ENCODE assay signal across 20 cellular contexts in genomic region chr12:24480766-24481449, GRCh38.
"Had no signal": no experiment of that assay in that cellular context is flagged by ENCODE, and none has a peak within 500 bp of the region (broad histone marks: within the 10 kb centered on the region; RNA-seq: fewer than 3 reads in every experiment).

No MANE protein-coding gene starts in this region.

- DNase-seq: dermis blood vessel endothelial cell; effector memory CD4-positive, alpha-beta T cell; head of caudate nucleus; left ventricle myocardium superior; lower lobe of right lung; natural killer cell; occipital lobe; right lobe of liver; small intestine; stimulated activated CD4-positive, alpha-beta T cell treated with anti-CD3 and anti-CD28 coated beads, Interleukin-15, amount 100 ng/mL, for 24 hours; stimulated activated CD4-positive, alpha-beta T cell treated with anti-CD3 and anti-CD28 coated beads, Interleukin-2, amount 100 ng/mL, for 48 hours; stimulated activated naive B cell treated with anti-CD40 and anti-IgM and Interleukin-4, amounts not matched to agents 10 μg/mL and 1 μg/mL and 100 μg/mL, for 72 hours; upper lobe of left lung had no signal

- H3K27ac Mint-ChIP-seq: natural killer cell; progenitor cell of endocrine pancreas; stimulated activated naive B cell treated with anti-CD40 and anti-IgM and Interleukin-4, amounts not matched to agents 10 μg/mL and 1 μg/mL and 100 μg/mL, for 72 hours; stimulated activated naive CD8-positive, alpha-beta T cell treated with anti-CD3 and anti-CD28 coated beads, Interleukin-15, Interleukin-2, amounts not matched to agents 100 ng/mL and 50 ng/mL, for 24 hours had no signal

- H3K9me3 ChIP-seq: esophagus muscularis mucosa, lower lobe of right lung, right lobe of liver, thoracic aorta, tibial nerve, upper lobe of left lung had no signal

- H3K4me1 ChIP-seq: esophagus muscularis mucosa, lower lobe of right lung, parathyroid adenoma, upper lobe of left lung had no signal

- H3K27ac ChIP-seq: coronary artery, esophagus muscularis mucosa, lower lobe of right lung, parathyroid adenoma, right lobe of liver, thoracic aorta, tibial nerve, upper lobe of left lung had no signal

- H2AFZ ChIP-seq: parathyroid adenoma had no signal

- H3K9ac ChIP-seq: parathyroid adenoma had no signal

- H3K36me3 Mint-ChIP-seq: natural killer cell; stimulated activated naive B cell treated with anti-CD40 and anti-IgM and Interleukin-4, amounts not matched to agents 10 μg/mL and 1 μg/mL and 100 μg/mL, for 72 hours had no signal

- H3K9me3 Mint-ChIP-seq: stimulated activated naive B cell treated with anti-CD40 and anti-IgM and Interleukin-4, amounts not matched to agents 10 μg/mL and 1 μg/mL and 100 μg/mL, for 72 hours; stimulated activated naive CD8-positive, alpha-beta T cell treated with anti-CD3 and anti-CD28 coated beads, Interleukin-15, Interleukin-2, amounts not matched to agents 100 ng/mL and 50 ng/mL, for 24 hours had no signal

- ATAC-seq: left ventricle myocardium superior; lower lobe of right lung; natural killer cell; right lobe of liver; stimulated activated naive B cell treated with anti-CD40 and anti-IgM and Interleukin-4, amounts not matched to agents 10 μg/mL and 1 μg/mL and 100 μg/mL, for 72 hours had no signal

- H3K27me3 Mint-ChIP-seq: progenitor cell of endocrine pancreas; stimulated activated naive CD8-positive, alpha-beta T cell treated with anti-CD3 and anti-CD28 coated beads, Interleukin-15, Interleukin-2, amounts not matched to agents 100 ng/mL and 50 ng/mL, for 24 hours had no signal

- H3K36me3 ChIP-seq: esophagus muscularis mucosa, lower lobe of right lung, right lobe of liver, thoracic aorta, tibial nerve, upper lobe of left lung had no signal

- H3K4me3 Mint-ChIP-seq: natural killer cell; stimulated activated naive B cell treated with anti-CD40 and anti-IgM and Interleukin-4, amounts not matched to agents 10 μg/mL and 1 μg/mL and 100 μg/mL, for 72 hours; stimulated activated naive CD8-positive, alpha-beta T cell treated with anti-CD3 and anti-CD28 coated beads, Interleukin-15, Interleukin-2, amounts not matched to agents 100 ng/mL and 50 ng/mL, for 24 hours had no signal

- H3K79me2 ChIP-seq: parathyroid adenoma had no signal

- H3K4me1 Mint-ChIP-seq: natural killer cell had no signal

- H3K27me3 ChIP-seq: esophagus muscularis mucosa, right lobe of liver, tibial nerve, upper lobe of left lung had no signal

- H3K4me3 ChIP-seq: coronary artery, esophagus muscularis mucosa, lower lobe of right lung, right lobe of liver, thoracic aorta, tibial nerve, upper lobe of left lung had no signal
